In the genomic region with DNA sequence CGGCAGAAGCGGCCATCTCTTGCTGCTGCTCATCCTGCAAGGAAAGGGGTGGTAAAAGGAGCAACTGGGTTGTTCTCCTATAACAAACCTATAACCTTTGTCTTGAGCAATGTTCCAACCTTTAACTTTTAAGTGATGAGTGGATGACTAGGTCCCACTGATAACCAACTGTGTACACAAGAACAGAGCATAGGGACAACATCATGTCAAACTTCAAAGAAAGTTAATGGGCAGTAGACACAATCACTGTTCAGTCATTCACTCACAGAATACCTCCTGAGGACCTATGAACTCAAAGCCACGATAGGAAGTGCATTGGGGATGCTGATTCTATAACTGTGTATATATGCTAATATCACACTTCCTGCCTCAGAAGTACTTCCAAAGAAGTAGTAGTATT, we compare ENCODE assay signal across 1 cellular context.
TF ChIP-seq lines count a peak whose summit lies in the region.

No MANE protein-coding gene starts in this region.

TF ChIP-seq in HepG2, 621 proteins besides CTCF, POLR2A, EP300 and RAD21 (continued from another document and continues in another):
- TF ChIP-seq ZNF772 (CRISPR knock-in tag; IDR thresholded peaks at IDR 0.05) (no peak), ZNF841 (CRISPR knock-in tag; IDR thresholded peaks at IDR 0.05; ENCODE audit: borderline replicate concordance) (0 out of 2 replicates have a peak, but pooled peaks have one; percentile 59), ZC3H13 (CRISPR knock-in tag; IDR thresholded peaks at IDR 0.05) (no peak), KDM4B (CRISPR knock-in tag; IDR thresholded peaks at IDR 0.05) (no peak), RARG (CRISPR knock-in tag; IDR thresholded peaks at IDR 0.05; ENCODE audit: low read depth) (no peak), ZNF343 (CRISPR knock-in tag; IDR thresholded peaks at IDR 0.05) (no peak), NR1H2 (CRISPR knock-in tag; IDR thresholded peaks at IDR 0.05; ENCODE audit: borderline replicate concordance, low read depth) (no peak), ZNF883 (CRISPR knock-in tag; IDR thresholded peaks at IDR 0.05; ENCODE audit: not compliant biosample characterization) (no peak), MBNL3 (CRISPR knock-in tag; conservative IDR thresholded peaks at IDR 0.05) (no peak), ZNF709 (CRISPR knock-in tag; IDR thresholded peaks at IDR 0.05) (no peak), IKZF4 (CRISPR knock-in tag; IDR thresholded peaks at IDR 0.05; ENCODE audit: borderline replicate concordance, low read depth, not compliant biosample characterization) (no peak), NFATC3 (CRISPR knock-in tag; IDR thresholded peaks at IDR 0.05) (no peak), MIXL1 (CRISPR knock-in tag; IDR thresholded peaks at IDR 0.05) (peak; percentile 94; the same call in 1 of the 2 replicates), LCORL (IDR thresholded peaks at IDR 0.05) (peak; percentile 82; the same call in 1 of the 2 replicates), LCORL (CRISPR knock-in tag; IDR thresholded peaks at IDR 0.05) (peak; percentile 66; the same call in 1 of the 2 replicates), PHB2 (IDR thresholded peaks at IDR 0.05; ENCODE audit: partially characterized antibody) (no peak), ATF1 (CRISPR knock-in tag; IDR thresholded peaks at IDR 0.05) (0 out of 2 replicates have a peak, but pooled peaks have one; percentile 48), NR2C2 (CRISPR knock-in tag; IDR thresholded peaks at IDR 0.05; ENCODE audit: borderline replicate concordance) (peak; percentile 81), ZNF17 (CRISPR knock-in tag; IDR thresholded peaks at IDR 0.05) (no peak), MTA1 (CRISPR knock-in tag; IDR thresholded peaks at IDR 0.05; ENCODE audit: borderline replicate concordance) (no peak), MEIS2 (CRISPR knock-in tag; IDR thresholded peaks at IDR 0.05) (peak; percentile 91), PHF21A (CRISPR knock-in tag; IDR thresholded peaks at IDR 0.05) (peak; percentile 82), ZNF773 (CRISPR knock-in tag; IDR thresholded peaks at IDR 0.05; ENCODE audit: borderline replicate concordance) (no peak), TAF15 (IDR thresholded peaks at IDR 0.05; ENCODE audit: low read depth, low read length, poor library complexity, severe bottlenecking) (no peak), MAFK (conservative IDR thresholded peaks at IDR 0.05 in 1 of 2, IDR thresholded peaks at IDR 0.05 in 1 of 2; ENCODE audit: low read length in 2 of 2) (no peak), ZNF629 (CRISPR knock-in tag; conservative IDR thresholded peaks at IDR 0.05) (peak; percentile 54; the same call in 1 of the 2 replicates), MTA3 (CRISPR knock-in tag; IDR thresholded peaks at IDR 0.05) (no peak), RNF2 (conservative IDR thresholded peaks at IDR 0.05; ENCODE audit: low read depth) (0 out of 2 replicates have a peak, but pooled peaks have one; percentile 15), ZNF678 (CRISPR knock-in tag; IDR thresholded peaks at IDR 0.05) (no peak), FOXC1 (CRISPR knock-in tag; IDR thresholded peaks at IDR 0.05; ENCODE audit: borderline replicate concordance) (no peak), BRD4 (CRISPR knock-in tag; IDR thresholded peaks at IDR 0.05) (no peak), MZF1 (CRISPR knock-in tag; IDR thresholded peaks at IDR 0.05; ENCODE audit: borderline replicate concordance) (no peak), ZNF10 (CRISPR knock-in tag; IDR thresholded peaks at IDR 0.05; ENCODE audit: borderline replicate concordance, low read depth) (no peak), ASH2L (IDR thresholded peaks at IDR 0.05; ENCODE audit: insufficient read length, low read depth, low read length) (no peak), ZNF768 (CRISPR knock-in tag; IDR thresholded peaks at IDR 0.05) (no peak), ONECUT2 (CRISPR knock-in tag; IDR thresholded peaks at IDR 0.05) (no peak), ZNF766 (CRISPR knock-in tag; IDR thresholded peaks at IDR 0.05; ENCODE audit: borderline replicate concordance) (no peak), RBM39 (IDR thresholded peaks at IDR 0.05; ENCODE audit: low read depth, low read length, poor library complexity, severe bottlenecking) (no peak), ZNF138 (CRISPR knock-in tag; IDR thresholded peaks at IDR 0.05; ENCODE audit: low read depth) (no peak), ZNF329 (CRISPR knock-in tag; IDR thresholded peaks at IDR 0.05; ENCODE audit: low read depth) (no peak), SMAD1 (CRISPR knock-in tag; IDR thresholded peaks at IDR 0.05; ENCODE audit: borderline replicate concordance, low read depth) (no peak), ZNF83 (CRISPR knock-in tag; IDR thresholded peaks at IDR 0.05; ENCODE audit: borderline replicate concordance) (no peak), NRL (CRISPR knock-in tag; IDR thresholded peaks at IDR 0.05; ENCODE audit: borderline replicate concordance) (no peak), FOXP1 (IDR thresholded peaks at IDR 0.05) (peak; percentile 75), FOXP1 (CRISPR knock-in tag; IDR thresholded peaks at IDR 0.05) (peak; percentile 89), ZNF350 (CRISPR knock-in tag; IDR thresholded peaks at IDR 0.05; ENCODE audit: borderline replicate concordance, low read depth) (no peak)
- TF ChIP-seq, protein P1, sequence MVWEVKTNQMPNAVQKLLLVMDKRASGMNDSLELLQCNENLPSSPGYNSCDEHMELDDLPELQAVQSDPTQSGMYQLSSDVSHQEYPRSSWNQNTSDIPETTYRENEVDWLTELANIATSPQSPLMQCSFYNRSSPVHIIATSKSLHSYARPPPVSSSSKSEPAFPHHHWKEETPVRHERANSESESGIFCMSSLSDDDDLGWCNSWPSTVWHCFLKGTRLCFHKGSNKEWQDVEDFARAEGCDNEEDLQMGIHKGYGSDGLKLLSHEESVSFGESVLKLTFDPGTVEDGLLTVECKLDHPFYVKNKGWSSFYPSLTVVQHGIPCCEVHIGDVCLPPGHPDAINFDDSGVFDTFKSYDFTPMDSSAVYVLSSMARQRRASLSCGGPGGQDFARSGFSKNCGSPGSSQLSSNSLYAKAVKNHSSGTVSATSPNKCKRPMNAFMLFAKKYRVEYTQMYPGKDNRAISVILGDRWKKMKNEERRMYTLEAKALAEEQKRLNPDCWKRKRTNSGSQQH (CRISPR knock-in tag; IDR thresholded peaks at IDR 0.05; ENCODE audit: low read depth) = no peak
- TF ChIP-seq, protein P2, sequence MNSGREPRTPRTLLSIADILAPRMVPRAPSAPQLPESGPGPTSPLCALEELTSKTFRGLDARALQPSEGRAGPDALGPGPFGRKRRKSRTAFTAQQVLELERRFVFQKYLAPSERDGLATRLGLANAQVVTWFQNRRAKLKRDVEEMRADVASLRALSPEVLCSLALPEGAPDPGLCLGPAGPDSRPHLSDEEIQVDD (CRISPR knock-in tag; IDR thresholded peaks at IDR 0.05; ENCODE audit: borderline replicate concordance) = no peak
- TF ChIP-seq, protein P3, sequence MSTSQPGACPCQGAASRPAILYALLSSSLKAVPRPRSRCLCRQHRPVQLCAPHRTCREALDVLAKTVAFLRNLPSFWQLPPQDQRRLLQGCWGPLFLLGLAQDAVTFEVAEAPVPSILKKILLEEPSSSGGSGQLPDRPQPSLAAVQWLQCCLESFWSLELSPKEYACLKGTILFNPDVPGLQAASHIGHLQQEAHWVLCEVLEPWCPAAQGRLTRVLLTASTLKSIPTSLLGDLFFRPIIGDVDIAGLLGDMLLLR (CRISPR knock-in tag; IDR thresholded peaks at IDR 0.05) = no peak
- TF ChIP-seq, protein P4, sequence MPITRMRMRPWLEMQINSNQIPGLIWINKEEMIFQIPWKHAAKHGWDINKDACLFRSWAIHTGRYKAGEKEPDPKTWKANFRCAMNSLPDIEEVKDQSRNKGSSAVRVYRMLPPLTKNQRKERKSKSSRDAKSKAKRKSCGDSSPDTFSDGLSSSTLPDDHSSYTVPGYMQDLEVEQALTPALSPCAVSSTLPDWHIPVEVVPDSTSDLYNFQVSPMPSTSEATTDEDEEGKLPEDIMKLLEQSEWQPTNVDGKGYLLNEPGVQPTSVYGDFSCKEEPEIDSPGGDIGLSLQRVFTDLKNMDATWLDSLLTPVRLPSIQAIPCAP (CRISPR knock-in tag; IDR thresholded peaks at IDR 0.05; ENCODE audit: low read depth) = no peak
- TF ChIP-seq, protein P5, sequence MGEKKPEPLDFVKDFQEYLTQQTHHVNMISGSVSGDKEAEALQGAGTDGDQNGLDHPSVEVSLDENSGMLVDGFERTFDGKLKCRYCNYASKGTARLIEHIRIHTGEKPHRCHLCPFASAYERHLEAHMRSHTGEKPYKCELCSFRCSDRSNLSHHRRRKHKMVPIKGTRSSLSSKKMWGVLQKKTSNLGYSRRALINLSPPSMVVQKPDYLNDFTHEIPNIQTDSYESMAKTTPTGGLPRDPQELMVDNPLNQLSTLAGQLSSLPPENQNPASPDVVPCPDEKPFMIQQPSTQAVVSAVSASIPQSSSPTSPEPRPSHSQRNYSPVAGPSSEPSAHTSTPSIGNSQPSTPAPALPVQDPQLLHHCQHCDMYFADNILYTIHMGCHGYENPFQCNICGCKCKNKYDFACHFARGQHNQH (CRISPR knock-in tag; IDR thresholded peaks at IDR 0.05) = no peak
- TF ChIP-seq, protein P6, sequence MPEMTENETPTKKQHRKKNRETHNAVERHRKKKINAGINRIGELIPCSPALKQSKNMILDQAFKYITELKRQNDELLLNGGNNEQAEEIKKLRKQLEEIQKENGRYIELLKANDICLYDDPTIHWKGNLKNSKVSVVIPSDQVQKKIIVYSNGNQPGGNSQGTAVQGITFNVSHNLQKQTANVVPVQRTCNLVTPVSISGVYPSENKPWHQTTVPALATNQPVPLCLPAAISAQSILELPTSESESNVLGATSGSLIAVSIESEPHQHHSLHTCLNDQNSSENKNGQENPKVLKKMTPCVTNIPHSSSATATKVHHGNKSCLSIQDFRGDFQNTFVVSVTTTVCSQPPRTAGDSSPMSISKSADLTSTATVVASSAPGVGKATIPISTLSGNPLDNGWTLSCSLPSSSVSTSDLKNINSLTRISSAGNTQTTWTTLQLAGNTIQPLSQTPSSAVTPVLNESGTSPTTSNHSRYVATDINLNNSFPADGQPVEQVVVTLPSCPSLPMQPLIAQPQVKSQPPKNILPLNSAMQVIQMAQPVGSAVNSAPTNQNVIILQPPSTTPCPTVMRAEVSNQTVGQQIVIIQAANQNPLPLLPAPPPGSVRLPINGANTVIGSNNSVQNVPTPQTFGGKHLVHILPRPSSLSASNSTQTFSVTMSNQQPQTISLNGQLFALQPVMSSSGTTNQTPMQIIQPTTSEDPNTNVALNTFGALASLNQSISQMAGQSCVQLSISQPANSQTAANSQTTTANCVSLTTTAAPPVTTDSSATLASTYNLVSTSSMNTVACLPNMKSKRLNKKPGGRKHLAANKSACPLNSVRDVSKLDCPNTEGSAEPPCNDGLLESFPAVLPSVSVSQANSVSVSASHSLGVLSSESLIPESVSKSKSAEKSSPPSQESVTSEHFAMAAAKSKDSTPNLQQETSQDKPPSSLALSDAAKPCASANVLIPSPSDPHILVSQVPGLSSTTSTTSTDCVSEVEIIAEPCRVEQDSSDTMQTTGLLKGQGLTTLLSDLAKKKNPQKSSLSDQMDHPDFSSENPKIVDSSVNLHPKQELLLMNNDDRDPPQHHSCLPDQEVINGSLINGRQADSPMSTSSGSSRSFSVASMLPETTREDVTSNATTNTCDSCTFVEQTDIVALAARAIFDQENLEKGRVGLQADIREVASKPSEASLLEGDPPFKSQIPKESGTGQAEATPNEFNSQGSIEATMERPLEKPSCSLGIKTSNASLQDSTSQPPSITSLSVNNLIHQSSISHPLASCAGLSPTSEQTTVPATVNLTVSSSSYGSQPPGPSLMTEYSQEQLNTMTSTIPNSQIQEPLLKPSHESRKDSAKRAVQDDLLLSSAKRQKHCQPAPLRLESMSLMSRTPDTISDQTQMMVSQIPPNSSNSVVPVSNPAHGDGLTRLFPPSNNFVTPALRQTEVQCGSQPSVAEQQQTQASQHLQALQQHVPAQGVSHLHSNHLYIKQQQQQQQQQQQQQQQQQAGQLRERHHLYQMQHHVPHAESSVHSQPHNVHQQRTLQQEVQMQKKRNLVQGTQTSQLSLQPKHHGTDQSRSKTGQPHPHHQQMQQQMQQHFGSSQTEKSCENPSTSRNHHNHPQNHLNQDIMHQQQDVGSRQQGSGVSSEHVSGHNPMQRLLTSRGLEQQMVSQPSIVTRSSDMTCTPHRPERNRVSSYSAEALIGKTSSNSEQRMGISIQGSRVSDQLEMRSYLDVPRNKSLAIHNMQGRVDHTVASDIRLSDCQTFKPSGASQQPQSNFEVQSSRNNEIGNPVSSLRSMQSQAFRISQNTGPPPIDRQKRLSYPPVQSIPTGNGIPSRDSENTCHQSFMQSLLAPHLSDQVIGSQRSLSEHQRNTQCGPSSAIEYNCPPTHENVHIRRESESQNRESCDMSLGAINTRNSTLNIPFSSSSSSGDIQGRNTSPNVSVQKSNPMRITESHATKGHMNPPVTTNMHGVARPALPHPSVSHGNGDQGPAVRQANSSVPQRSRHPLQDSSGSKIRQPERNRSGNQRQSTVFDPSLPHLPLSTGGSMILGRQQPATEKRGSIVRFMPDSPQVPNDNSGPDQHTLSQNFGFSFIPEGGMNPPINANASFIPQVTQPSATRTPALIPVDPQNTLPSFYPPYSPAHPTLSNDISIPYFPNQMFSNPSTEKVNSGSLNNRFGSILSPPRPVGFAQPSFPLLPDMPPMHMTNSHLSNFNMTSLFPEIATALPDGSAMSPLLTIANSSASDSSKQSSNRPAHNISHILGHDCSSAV (CRISPR knock-in tag; IDR thresholded peaks at IDR 0.05; ENCODE audit: borderline replicate concordance) = no peak
- TF ChIP-seq, protein P7, sequence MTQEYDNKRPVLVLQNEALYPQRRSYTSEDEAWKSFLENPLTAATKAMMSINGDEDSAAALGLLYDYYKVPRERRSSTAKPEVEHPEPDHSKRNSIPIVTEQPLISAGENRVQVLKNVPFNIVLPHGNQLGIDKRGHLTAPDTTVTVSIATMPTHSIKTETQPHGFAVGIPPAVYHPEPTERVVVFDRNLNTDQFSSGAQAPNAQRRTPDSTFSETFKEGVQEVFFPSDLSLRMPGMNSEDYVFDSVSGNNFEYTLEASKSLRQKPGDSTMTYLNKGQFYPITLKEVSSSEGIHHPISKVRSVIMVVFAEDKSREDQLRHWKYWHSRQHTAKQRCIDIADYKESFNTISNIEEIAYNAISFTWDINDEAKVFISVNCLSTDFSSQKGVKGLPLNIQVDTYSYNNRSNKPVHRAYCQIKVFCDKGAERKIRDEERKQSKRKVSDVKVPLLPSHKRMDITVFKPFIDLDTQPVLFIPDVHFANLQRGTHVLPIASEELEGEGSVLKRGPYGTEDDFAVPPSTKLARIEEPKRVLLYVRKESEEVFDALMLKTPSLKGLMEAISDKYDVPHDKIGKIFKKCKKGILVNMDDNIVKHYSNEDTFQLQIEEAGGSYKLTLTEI (CRISPR knock-in tag; conservative IDR thresholded peaks at IDR 0.05) = no peak
- TF ChIP-seq, protein P8, sequence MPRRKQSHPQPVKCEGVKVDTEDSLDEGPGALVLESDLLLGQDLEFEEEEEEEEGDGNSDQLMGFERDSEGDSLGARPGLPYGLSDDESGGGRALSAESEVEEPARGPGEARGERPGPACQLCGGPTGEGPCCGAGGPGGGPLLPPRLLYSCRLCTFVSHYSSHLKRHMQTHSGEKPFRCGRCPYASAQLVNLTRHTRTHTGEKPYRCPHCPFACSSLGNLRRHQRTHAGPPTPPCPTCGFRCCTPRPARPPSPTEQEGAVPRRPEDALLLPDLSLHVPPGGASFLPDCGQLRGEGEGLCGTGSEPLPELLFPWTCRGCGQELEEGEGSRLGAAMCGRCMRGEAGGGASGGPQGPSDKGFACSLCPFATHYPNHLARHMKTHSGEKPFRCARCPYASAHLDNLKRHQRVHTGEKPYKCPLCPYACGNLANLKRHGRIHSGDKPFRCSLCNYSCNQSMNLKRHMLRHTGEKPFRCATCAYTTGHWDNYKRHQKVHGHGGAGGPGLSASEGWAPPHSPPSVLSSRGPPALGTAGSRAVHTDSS (CRISPR knock-in tag; conservative IDR thresholded peaks at IDR 0.05) = no peak
